ENCODE assay signal across 1 cellular context in the genomic region with DNA sequence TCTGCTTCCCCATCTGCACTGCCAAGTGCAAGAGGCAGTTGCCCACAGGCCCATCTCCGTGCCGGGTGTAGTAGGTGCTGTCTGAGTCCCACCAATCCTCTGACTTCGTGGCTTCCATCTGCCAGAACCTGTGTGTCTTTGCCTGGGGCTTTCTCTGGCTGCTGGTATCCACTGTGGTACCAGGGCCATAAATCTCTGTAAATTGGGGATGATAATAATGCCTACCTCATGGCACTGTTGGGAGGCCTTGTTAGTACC.
TF ChIP-seq lines count a peak whose summit lies in the region.

No MANE protein-coding gene starts in this region.

TF ChIP-seq in A549, 52 proteins besides CTCF, POLR2A, EP300 and RAD21 (continued from another document):
- TF ChIP-seq, protein P1, sequence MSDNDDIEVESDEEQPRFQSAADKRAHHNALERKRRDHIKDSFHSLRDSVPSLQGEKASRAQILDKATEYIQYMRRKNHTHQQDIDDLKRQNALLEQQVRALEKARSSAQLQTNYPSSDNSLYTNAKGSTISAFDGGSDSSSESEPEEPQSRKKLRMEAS (IDR thresholded peaks at IDR 0.05), result no peak; the same call in 1 of the 2 replicates
- TF ChIP-seq, protein P2, sequence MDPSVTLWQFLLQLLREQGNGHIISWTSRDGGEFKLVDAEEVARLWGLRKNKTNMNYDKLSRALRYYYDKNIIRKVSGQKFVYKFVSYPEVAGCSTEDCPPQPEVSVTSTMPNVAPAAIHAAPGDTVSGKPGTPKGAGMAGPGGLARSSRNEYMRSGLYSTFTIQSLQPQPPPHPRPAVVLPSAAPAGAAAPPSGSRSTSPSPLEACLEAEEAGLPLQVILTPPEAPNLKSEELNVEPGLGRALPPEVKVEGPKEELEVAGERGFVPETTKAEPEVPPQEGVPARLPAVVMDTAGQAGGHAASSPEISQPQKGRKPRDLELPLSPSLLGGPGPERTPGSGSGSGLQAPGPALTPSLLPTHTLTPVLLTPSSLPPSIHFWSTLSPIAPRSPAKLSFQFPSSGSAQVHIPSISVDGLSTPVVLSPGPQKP (IDR thresholded peaks at IDR 0.05; ENCODE audit: low read depth, low read length), result no peak
- TF ChIP-seq MYC (IDR thresholded peaks at IDR 0.05; ENCODE audit: borderline replicate concordance, low read length), result no peak
